In genomic region chr15:74071645-74072044, GRCh38 we compare ENCODE assay signal across 2 cellular contexts. TPM values are rescaled to one million over a fixed set of nuclear protein-coding genes. Genes with fewer than 3 reads are reported as not detected.
"Had no signal": no experiment of that assay in that cellular context is flagged by ENCODE, and none has a peak within 500 bp of the region (broad histone marks: within the 10 kb centered on the region; RNA-seq: fewer than 3 reads in every experiment).

No MANE protein-coding gene starts in this region.

RNA-seq across cellular contexts. Expression of gene GOLGA6A, which starts 10.7 kb away (rescaled TPM):
- total RNA-seq: HT-29, IMR-90 had no signal

RNA-seq across cellular contexts. Expression of gene ISLR2, which starts 58.7 kb away (rescaled TPM):
- total RNA-seq: HT-29, IMR-90 had no signal
